Comparison of ENCODE assay signal across 1 cellular context in the genomic region with DNA sequence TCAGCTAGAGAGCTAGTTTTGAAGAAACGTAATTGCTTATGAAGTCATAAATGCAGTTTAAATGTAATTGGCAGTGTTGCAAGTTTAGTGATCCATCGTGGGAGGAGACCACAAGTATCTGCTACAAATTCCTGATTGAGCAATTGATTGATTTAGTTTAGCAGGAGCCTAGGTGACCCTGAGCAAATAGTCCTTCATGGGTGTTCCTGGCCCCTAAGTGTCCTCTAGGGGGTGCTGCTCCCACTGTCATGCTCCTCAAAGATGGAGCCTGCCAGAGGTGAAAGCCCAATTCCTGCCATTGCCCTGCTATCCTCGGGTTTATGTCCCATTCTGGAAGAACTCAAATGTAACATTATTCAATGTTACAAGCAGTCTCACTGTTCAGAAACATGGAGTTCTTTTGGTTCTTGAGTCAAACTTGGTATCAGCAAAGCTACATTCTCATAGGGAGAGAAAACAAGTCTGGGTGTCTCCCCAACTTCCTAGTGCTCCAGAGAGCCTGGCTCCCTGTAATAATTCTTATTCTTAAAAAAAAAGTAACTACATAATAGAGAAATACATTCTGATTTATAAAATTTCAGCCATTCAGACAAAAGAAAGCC.
A peak's percentile ranks its signal among the peaks of the same experiment; 100 is the strongest.
TF ChIP-seq lines count a peak whose summit lies in the region.

No MANE protein-coding gene starts in this region.

TF ChIP-seq in K562, 482 proteins besides CTCF, POLR2A, EP300 and RAD21 (continued from another document and continues in another):
- TF ChIP-seq, protein P1, sequence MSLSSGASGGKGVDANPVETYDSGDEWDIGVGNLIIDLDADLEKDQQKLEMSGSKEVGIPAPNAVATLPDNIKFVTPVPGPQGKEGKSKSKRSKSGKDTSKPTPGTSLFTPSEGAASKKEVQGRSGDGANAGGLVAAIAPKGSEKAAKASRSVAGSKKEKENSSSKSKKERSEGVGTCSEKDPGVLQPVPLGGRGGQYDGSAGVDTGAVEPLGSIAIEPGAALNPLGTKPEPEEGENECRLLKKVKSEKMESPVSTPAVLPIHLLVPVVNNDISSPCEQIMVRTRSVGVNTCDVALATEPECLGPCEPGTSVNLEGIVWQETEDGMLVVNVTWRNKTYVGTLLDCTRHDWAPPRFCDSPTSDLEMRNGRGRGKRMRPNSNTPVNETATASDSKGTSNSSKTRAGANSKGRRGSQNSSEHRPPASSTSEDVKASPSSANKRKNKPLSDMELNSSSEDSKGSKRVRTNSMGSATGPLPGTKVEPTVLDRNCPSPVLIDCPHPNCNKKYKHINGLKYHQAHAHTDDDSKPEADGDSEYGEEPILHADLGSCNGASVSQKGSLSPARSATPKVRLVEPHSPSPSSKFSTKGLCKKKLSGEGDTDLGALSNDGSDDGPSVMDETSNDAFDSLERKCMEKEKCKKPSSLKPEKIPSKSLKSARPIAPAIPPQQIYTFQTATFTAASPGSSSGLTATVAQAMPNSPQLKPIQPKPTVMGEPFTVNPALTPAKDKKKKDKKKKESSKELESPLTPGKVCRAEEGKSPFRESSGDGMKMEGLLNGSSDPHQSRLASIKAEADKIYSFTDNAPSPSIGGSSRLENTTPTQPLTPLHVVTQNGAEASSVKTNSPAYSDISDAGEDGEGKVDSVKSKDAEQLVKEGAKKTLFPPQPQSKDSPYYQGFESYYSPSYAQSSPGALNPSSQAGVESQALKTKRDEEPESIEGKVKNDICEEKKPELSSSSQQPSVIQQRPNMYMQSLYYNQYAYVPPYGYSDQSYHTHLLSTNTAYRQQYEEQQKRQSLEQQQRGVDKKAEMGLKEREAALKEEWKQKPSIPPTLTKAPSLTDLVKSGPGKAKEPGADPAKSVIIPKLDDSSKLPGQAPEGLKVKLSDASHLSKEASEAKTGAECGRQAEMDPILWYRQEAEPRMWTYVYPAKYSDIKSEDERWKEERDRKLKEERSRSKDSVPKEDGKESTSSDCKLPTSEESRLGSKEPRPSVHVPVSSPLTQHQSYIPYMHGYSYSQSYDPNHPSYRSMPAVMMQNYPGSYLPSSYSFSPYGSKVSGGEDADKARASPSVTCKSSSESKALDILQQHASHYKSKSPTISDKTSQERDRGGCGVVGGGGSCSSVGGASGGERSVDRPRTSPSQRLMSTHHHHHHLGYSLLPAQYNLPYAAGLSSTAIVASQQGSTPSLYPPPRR (CRISPR knock-in tag; IDR thresholded peaks at IDR 0.05; ENCODE audit: borderline replicate concordance): no peak
- TF ChIP-seq JUND (IDR thresholded peaks at IDR 0.05; ENCODE audit: borderline replicate concordance, low read depth, low read length) (0 out of 2 replicates have a peak, but pooled peaks have one; percentile 38), JUND (tag; IDR thresholded peaks at IDR 0.05; ENCODE audit: borderline replicate concordance, low read depth, low read length) (no peak), ZNF217 (CRISPR knock-in tag; IDR thresholded peaks at IDR 0.05) (no peak), CEBPG (CRISPR knock-in tag; IDR thresholded peaks at IDR 0.05) (no peak), CEBPG (tag; conservative IDR thresholded peaks at IDR 0.05 in 1 of 2, IDR thresholded peaks at IDR 0.05 in 1 of 2) (peak; percentile 52 to 65), ARID2 (IDR thresholded peaks at IDR 0.05) (0 out of 2 replicates have a peak, but pooled peaks have one; percentile 17), ZNF384 (IDR thresholded peaks at IDR 0.05; ENCODE audit: low read depth, low read length) (peak; percentile 21; the same call in 1 of the 2 replicates), EHMT2 (IDR thresholded peaks at IDR 0.05) (peak; percentile 22; the same call in 1 of the 2 replicates), ZSCAN32 (CRISPR knock-in tag; IDR thresholded peaks at IDR 0.05) (no peak), SNRNP70 (optimal IDR thresholded peaks at IDR 0.05; ENCODE audit: low read depth, low read length) (no peak), SMARCB1 (IDR thresholded peaks at IDR 0.05; ENCODE audit: insufficient read length, low read depth) (no peak), SNIP1 (IDR thresholded peaks at IDR 0.05; ENCODE audit: low read depth) (no peak), ATF7 (IDR thresholded peaks at IDR 0.05) (0 out of 2 replicates have a peak, but pooled peaks have one; percentile 16), ZBTB1 (CRISPR knock-in tag; IDR thresholded peaks at IDR 0.05; ENCODE audit: borderline replicate concordance, low read depth) (no peak), PTTG1 (tag; IDR thresholded peaks at IDR 0.05; ENCODE audit: low read depth) (no peak), ELF2 (CRISPR knock-in tag; IDR thresholded peaks at IDR 0.05) (no peak), NEUROD1 (IDR thresholded peaks at IDR 0.05; ENCODE audit: borderline replicate concordance, low read depth, low read length, partially characterized antibody) (peak; percentile 20), KAT8 (IDR thresholded peaks at IDR 0.05; ENCODE audit: low read depth) (no peak), MYC (IDR thresholded peaks at IDR 0.05; ENCODE audit: low read depth, low read length) (0 out of 2 replicates have a peak, but pooled peaks have one; percentile 24), MYC (CRISPR knock-in tag; IDR thresholded peaks at IDR 0.05; ENCODE audit: borderline replicate concordance, low read depth) (no peak), IRF2 (CRISPR knock-in tag; IDR thresholded peaks at IDR 0.05) (no peak), SP1 (CRISPR knock-in tag; IDR thresholded peaks at IDR 0.05) (peak; percentile 42; the same call in 1 of the 2 replicates), CC2D1A (IDR thresholded peaks at IDR 0.05) (0 out of 2 replicates have a peak, but pooled peaks have one; percentile 18), SIN3B (IDR thresholded peaks at IDR 0.05; ENCODE audit: low read depth) (no peak), YY1 (IDR thresholded peaks at IDR 0.05; ENCODE audit: borderline replicate concordance in 1 of 3, control insufficient read depth in 1 of 3, extremely low read depth in 1 of 3, insufficient read depth in 3 of 3, insufficient read length in 1 of 3, insufficient replicate concordance in 2 of 3, low read depth in 1 of 3, low read length in 2 of 3) (peak in 2 of 3 experiments; percentile 75 to 85), ZNF764 (CRISPR knock-in tag; IDR thresholded peaks at IDR 0.05; ENCODE audit: low read depth) (peak; percentile 97), SMC3 (conservative IDR thresholded peaks at IDR 0.05; ENCODE audit: insufficient read depth, low read depth, low read length) (peak; percentile 56), MAZ (CRISPR knock-in tag; conservative IDR thresholded peaks at IDR 0.05 in 1 of 2, IDR thresholded peaks at IDR 0.05 in 1 of 2) (peak in 1 of 2 experiments; percentile 30; a peak in 1 of 4 replicates), STAT5B (CRISPR knock-in tag; IDR thresholded peaks at IDR 0.05) (no peak), KLF16 (IDR thresholded peaks at IDR 0.05) (peak; percentile 26; the same call in 1 of the 2 replicates), PPARD (CRISPR knock-in tag; IDR thresholded peaks at IDR 0.05) (no peak), MAFK (IDR thresholded peaks at IDR 0.05; ENCODE audit: low read length) (no peak), RCOR1 (IDR thresholded peaks at IDR 0.05; ENCODE audit: borderline replicate concordance in 1 of 2, low read depth in 2 of 2, low read length in 2 of 2) (peak in 1 of 2 experiments; percentile 37; a peak in 1 of 4 replicates), CBX5 (IDR thresholded peaks at IDR 0.05; ENCODE audit: borderline replicate concordance, low read depth) (no peak), CEBPB (tag; IDR thresholded peaks at IDR 0.05) (peak; percentile 71)
- TF ChIP-seq, protein P2, sequence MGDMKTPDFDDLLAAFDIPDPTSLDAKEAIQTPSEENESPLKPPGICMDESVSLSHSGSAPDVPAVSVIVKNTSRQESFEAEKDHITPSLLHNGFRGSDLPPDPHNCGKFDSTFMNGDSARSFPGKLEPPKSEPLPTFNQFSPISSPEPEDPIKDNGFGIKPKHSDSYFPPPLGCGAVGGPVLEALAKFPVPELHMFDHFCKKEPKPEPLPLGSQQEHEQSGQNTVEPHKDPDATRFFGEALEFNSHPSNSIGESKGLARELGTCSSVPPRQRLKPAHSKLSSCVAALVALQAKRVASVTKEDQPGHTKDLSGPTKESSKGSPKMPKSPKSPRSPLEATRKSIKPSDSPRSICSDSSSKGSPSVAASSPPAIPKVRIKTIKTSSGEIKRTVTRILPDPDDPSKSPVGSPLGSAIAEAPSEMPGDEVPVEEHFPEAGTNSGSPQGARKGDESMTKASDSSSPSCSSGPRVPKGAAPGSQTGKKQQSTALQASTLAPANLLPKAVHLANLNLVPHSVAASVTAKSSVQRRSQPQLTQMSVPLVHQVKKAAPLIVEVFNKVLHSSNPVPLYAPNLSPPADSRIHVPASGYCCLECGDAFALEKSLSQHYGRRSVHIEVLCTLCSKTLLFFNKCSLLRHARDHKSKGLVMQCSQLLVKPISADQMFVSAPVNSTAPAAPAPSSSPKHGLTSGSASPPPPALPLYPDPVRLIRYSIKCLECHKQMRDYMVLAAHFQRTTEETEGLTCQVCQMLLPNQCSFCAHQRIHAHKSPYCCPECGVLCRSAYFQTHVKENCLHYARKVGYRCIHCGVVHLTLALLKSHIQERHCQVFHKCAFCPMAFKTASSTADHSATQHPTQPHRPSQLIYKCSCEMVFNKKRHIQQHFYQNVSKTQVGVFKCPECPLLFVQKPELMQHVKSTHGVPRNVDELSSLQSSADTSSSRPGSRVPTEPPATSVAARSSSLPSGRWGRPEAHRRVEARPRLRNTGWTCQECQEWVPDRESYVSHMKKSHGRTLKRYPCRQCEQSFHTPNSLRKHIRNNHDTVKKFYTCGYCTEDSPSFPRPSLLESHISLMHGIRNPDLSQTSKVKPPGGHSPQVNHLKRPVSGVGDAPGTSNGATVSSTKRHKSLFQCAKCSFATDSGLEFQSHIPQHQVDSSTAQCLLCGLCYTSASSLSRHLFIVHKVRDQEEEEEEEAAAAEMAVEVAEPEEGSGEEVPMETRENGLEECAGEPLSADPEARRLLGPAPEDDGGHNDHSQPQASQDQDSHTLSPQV (IDR thresholded peaks at IDR 0.05): peak; percentile 59; the same call in 1 of the 2 replicates
- TF ChIP-seq, protein P3, sequence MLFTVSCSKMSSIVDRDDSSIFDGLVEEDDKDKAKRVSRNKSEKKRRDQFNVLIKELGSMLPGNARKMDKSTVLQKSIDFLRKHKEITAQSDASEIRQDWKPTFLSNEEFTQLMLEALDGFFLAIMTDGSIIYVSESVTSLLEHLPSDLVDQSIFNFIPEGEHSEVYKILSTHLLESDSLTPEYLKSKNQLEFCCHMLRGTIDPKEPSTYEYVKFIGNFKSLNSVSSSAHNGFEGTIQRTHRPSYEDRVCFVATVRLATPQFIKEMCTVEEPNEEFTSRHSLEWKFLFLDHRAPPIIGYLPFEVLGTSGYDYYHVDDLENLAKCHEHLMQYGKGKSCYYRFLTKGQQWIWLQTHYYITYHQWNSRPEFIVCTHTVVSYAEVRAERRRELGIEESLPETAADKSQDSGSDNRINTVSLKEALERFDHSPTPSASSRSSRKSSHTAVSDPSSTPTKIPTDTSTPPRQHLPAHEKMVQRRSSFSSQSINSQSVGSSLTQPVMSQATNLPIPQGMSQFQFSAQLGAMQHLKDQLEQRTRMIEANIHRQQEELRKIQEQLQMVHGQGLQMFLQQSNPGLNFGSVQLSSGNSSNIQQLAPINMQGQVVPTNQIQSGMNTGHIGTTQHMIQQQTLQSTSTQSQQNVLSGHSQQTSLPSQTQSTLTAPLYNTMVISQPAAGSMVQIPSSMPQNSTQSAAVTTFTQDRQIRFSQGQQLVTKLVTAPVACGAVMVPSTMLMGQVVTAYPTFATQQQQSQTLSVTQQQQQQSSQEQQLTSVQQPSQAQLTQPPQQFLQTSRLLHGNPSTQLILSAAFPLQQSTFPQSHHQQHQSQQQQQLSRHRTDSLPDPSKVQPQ (CRISPR knock-in tag; IDR thresholded peaks at IDR 0.05; ENCODE audit: borderline replicate concordance): no peak
- TF ChIP-seq, protein P4, sequence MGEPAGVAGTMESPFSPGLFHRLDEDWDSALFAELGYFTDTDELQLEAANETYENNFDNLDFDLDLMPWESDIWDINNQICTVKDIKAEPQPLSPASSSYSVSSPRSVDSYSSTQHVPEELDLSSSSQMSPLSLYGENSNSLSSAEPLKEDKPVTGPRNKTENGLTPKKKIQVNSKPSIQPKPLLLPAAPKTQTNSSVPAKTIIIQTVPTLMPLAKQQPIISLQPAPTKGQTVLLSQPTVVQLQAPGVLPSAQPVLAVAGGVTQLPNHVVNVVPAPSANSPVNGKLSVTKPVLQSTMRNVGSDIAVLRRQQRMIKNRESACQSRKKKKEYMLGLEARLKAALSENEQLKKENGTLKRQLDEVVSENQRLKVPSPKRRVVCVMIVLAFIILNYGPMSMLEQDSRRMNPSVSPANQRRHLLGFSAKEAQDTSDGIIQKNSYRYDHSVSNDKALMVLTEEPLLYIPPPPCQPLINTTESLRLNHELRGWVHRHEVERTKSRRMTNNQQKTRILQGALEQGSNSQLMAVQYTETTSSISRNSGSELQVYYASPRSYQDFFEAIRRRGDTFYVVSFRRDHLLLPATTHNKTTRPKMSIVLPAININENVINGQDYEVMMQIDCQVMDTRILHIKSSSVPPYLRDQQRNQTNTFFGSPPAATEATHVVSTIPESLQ (CRISPR knock-in tag; IDR thresholded peaks at IDR 0.05): no peak
- TF ChIP-seq, protein P5, sequence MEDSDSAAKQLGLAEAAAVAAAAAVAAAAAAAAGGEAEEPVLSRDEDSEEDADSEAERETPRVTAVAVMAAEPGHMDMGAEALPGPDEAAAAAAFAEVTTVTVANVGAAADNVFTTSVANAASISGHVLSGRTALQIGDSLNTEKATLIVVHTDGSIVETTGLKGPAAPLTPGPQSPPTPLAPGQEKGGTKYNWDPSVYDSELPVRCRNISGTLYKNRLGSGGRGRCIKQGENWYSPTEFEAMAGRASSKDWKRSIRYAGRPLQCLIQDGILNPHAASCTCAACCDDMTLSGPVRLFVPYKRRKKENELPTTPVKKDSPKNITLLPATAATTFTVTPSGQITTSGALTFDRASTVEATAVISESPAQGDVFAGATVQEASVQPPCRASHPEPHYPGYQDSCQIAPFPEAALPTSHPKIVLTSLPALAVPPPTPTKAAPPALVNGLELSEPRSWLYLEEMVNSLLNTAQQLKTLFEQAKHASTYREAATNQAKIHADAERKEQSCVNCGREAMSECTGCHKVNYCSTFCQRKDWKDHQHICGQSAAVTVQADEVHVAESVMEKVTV (CRISPR knock-in tag; IDR thresholded peaks at IDR 0.05): peak; percentile 64
- TF ChIP-seq, protein P6, sequence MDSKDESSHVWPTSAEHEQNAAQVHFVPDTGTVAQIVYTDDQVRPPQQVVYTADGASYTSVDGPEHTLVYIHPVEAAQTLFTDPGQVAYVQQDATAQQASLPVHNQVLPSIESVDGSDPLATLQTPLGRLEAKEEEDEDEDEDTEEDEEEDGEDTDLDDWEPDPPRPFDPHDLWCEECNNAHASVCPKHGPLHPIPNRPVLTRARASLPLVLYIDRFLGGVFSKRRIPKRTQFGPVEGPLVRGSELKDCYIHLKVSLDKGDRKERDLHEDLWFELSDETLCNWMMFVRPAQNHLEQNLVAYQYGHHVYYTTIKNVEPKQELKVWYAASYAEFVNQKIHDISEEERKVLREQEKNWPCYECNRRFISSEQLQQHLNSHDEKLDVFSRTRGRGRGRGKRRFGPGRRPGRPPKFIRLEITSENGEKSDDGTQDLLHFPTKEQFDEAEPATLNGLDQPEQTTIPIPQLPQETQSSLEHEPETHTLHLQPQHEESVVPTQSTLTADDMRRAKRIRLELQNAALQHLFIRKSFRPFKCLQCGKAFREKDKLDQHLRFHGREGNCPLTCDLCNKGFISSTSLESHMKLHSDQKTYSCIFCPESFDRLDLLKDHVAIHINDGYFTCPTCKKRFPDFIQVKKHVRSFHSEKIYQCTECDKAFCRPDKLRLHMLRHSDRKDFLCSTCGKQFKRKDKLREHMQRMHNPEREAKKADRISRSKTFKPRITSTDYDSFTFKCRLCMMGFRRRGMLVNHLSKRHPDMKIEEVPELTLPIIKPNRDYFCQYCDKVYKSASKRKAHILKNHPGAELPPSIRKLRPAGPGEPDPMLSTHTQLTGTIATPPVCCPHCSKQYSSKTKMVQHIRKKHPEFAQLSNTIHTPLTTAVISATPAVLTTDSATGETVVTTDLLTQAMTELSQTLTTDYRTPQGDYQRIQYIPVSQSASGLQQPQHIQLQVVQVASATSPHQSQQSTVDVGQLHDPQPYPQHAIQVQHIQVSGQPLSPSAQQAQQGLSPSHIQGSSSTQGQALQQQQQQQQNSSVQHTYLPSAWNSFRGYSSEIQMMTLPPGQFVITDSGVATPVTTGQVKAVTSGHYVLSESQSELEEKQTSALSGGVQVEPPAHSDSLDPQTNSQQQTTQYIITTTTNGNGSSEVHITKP (IDR thresholded peaks at IDR 0.05; ENCODE audit: partially characterized antibody): no peak
